Comparison of ENCODE assay signal across 8 cellular contexts in genomic region chr17:28723836-28724499, GRCh38. TPM values are rescaled to one million over a fixed set of nuclear protein-coding genes. Genes with fewer than 3 reads are reported as not detected.
DNase-seq lines count a peak whose midpoint lies in the region; ATAC-seq and TF ChIP-seq lines count a peak whose summit lies in the region.
"Not testable (repeated sequence)": the region's sequence is repeated elsewhere in the genome, so short reads cannot be mapped to it uniquely, and the experiment has no call there.
"Had no signal": no experiment of that assay in that cellular context is flagged by ENCODE, and none has a peak within 500 bp of the region (broad histone marks: within the 10 kb centered on the region; RNA-seq: fewer than 3 reads in every experiment).

No MANE protein-coding gene starts in this region.

- not testable (repeated sequence) for H2BK120ac ChIP-seq in IMR-90 (ENCODE audit: low read depth, low read length)

- H2BK15ac ChIP-seq in IMR-90 (ENCODE audit: low read depth, low read length): not testable (repeated sequence)

- H3K4me3 ChIP-seq in IMR-90 (ENCODE audit: insufficient read depth, low read depth, low read length): not testable (repeated sequence)
- peak overlapping the region; percentile 64 for H3K4me3 ChIP-seq in iPS-18a (ENCODE audit: low read length)

- H3K18ac ChIP-seq in IMR-90 (ENCODE audit: low read depth, low read length): not testable (repeated sequence)

- not testable (repeated sequence) for H3K9ac ChIP-seq in IMR-90 (ENCODE audit: low read depth, low read length); iPS-18a (ENCODE audit: low read length)

- H3K4me1 ChIP-seq in IMR-90 (ENCODE audit: control insufficient read depth, insufficient read depth, low read length) (peaks cover 14% of the 10 kb centered on the region), iPS-18a (ENCODE audit: control insufficient read depth, low read depth, low read length) (peaks cover 23% of the 10 kb centered on the region)

- ATAC-seq in IMR-90 (ENCODE audit: low read depth); activated CD8-positive, alpha-beta memory T cell treated with anti-CD3 and anti-CD28 coated beads, Interleukin-2, amount 10 ng/mL, durations not matched to agents 7 days and 5 days: not testable (repeated sequence)

- not testable (repeated sequence) for H3K56ac ChIP-seq in IMR-90 (ENCODE audit: extremely low read depth, insufficient read depth, low read length)

- CTCF ChIA-PET in Calu3 (lab: Charles Lee); IMR-90 (lab: Yijun Ruan, JAX): not testable (repeated sequence)
- CTCF ChIA-PET in RWPE1 (lab: Yijun Ruan, JAX): interaction anchor here (5.6 kb wide), 1 partner anchor 24 kb away, joined by 249 read pairs; the partner anchor contains the start of gene TRAF4
- CTCF ChIA-PET in activated CD8-positive, alpha-beta memory T cell treated with anti-CD3 and anti-CD28 coated beads, Interleukin-2, amount 10 ng/mL, durations not matched to agents 7 days and 5 days (lab: Charles Lee): interaction anchor here (1.1 to 12.9 kb wide), 6 partner anchors 23 to 393 kb away, joined by 3 to 591 read pairs (median 5); partner anchors contain the start of genes FLOT2, PHF12 and TRAF4
- CTCF ChIA-PET in MCF 10A (lab: Yijun Ruan, JAX): interaction anchor here (0.6 to 9.2 kb wide), 2 partner anchors 24 to 157 kb away, joined by 3 to 365 read pairs; partner anchors contain the start of gene TRAF4

- DNase-seq in Calu3; IMR-90; RWPE1 (ENCODE audit: low spot score); activated CD8-positive, alpha-beta memory T cell treated with anti-CD3 and anti-CD28 coated beads, Interleukin-2, amount 10 ng/mL, durations not matched to agents 7 days and 5 days; MCF 10A (ENCODE audit: unreplicated experiment); neural crest cell (ENCODE audit: low read depth, low spot score): not testable (repeated sequence)

- peaks cover 45% of the 10 kb centered on the region for H4K20me1 ChIP-seq in IMR-90 (ENCODE audit: insufficient read depth, low read length)

- peak overlapping the region; percentile 99 for H3K27ac Mint-ChIP-seq in Calu3 (ENCODE audit: unreplicated experiment)
- peak overlapping the region; percentile 85 for H3K27ac Mint-ChIP-seq in activated CD8-positive, alpha-beta memory T cell treated with anti-CD3 and anti-CD28 coated beads, Interleukin-2, amount 10 ng/mL, durations not matched to agents 7 days and 5 days
- H3K27ac Mint-ChIP-seq in MCF 10A (ENCODE audit: low read depth, unreplicated experiment): peak overlapping the region; percentile 87
- H3K27ac Mint-ChIP-seq in neural crest cell (ENCODE audit: unreplicated experiment): not testable (repeated sequence)

- peaks cover 10 to 47% of the 10 kb centered on the region in 2 experiments; a peak in 3 of 4 replicates for H3K79me1 ChIP-seq in IMR-90 (ENCODE audit: low read depth in 1 of 2, low read length in 2 of 2)

- H3K27ac ChIP-seq in IMR-90 (ENCODE audit: insufficient read depth, low read length); iPS-18a (ENCODE audit: low read length): not testable (repeated sequence)
- peak overlapping the region; percentile 99 for H3K27ac ChIP-seq in RWPE1

- H3K9me3 Mint-ChIP-seq in Calu3 (ENCODE audit: low read depth, unreplicated experiment); activated CD8-positive, alpha-beta memory T cell treated with anti-CD3 and anti-CD28 coated beads, Interleukin-2, amount 10 ng/mL, durations not matched to agents 7 days and 5 days (ENCODE audit: low read depth); MCF 10A (ENCODE audit: unreplicated experiment); neural crest cell: not testable (repeated sequence)

- intact Hi-C loops in Calu3 (cut with micrococcal nuclease; ENCODE audit: unreplicated experiment): loop anchor here (5.0 to 10.0 kb wide), 4 partner anchors 81 to 391 kb away; no protein-coding TSS in a partner anchor
- intact Hi-C loops in IMR-90 (cut with micrococcal nuclease); MCF 10A (cut with micrococcal nuclease): not testable (repeated sequence)

- H3K4me3 Mint-ChIP-seq in Calu3 (ENCODE audit: low read depth, unreplicated experiment) (peak overlapping the region; percentile 89), MCF 10A (ENCODE audit: unreplicated experiment) (peak overlapping the region; percentile 91), neural crest cell (peak overlapping the region; percentile 100)
- peak overlapping the region; percentile 79 for H3K4me3 Mint-ChIP-seq in activated CD8-positive, alpha-beta memory T cell treated with anti-CD3 and anti-CD28 coated beads, Interleukin-2, amount 10 ng/mL, durations not matched to agents 7 days and 5 days

- H3K27me3 ChIP-seq in IMR-90 (ENCODE audit: control insufficient read depth, insufficient read depth, low read length); iPS-18a (ENCODE audit: control insufficient read depth, insufficient read depth, low read length): not testable (repeated sequence)

- H3K4ac ChIP-seq in IMR-90 (ENCODE audit: low read depth, low read length): 0 out of 2 replicates have a peak overlapping the region, but pooled peaks have one; percentile 2

- not testable (repeated sequence) for H2AFZ ChIP-seq in IMR-90 (replicated peaks; ENCODE audit: low read length, poor library complexity)

- WGBS in IMR-90 (ENCODE audit: extremely low coverage in 2 of 2, insufficient read length in 1 of 2), 2 experiments: no CpG with 5 or more reads among the region's 4 CpGs

- not testable (repeated sequence) for H2AK9ac ChIP-seq in IMR-90 (replicated peaks; ENCODE audit: low read depth, low read length, poor library complexity)

- H3K4me2 ChIP-seq in IMR-90 (ENCODE audit: low read depth, low read length): not testable (repeated sequence)

- H2AK5ac ChIP-seq in IMR-90 (ENCODE audit: low read depth, low read length): not testable (repeated sequence)

- not testable (repeated sequence) for H4K8ac ChIP-seq in IMR-90 (ENCODE audit: low read depth in 2 of 2, low read length in 2 of 2)

- in situ Hi-C loops in IMR-90 (cut with MboI; ENCODE audit: low sequenced_read_pairs): not testable (repeated sequence)

- H3K23ac ChIP-seq in IMR-90 (ENCODE audit: low read depth, low read length): peak overlapping the region; percentile 70; the same call in 1 of the 2 replicates

- BruUV-seq in Calu3 (replicated peaks; lab: Mats Ljungman, UMichigan); IMR-90 (replicated peaks; lab: Mats Ljungman, UMichigan); MCF 10A (replicated peaks; lab: Mats Ljungman, UMichigan): not testable (repeated sequence)

- H3K36me3 ChIP-seq in IMR-90 (ENCODE audit: control insufficient read depth, insufficient read depth, low read length): peaks cover 36% of the 10 kb centered on the region
- H3K36me3 ChIP-seq in iPS-18a (ENCODE audit: control insufficient read depth, low read depth, low read length): peaks cover 44% of the 10 kb centered on the region

- TF ChIP-seq POLR2A in IMR-90 (IDR thresholded peaks at IDR 0.05; ENCODE audit: low read depth, low read length): not testable (repeated sequence)

- peaks cover 100% of the 10 kb centered on the region for H3K36me3 Mint-ChIP-seq in Calu3 (ENCODE audit: insufficient read depth, unreplicated experiment)
- H3K36me3 Mint-ChIP-seq in activated CD8-positive, alpha-beta memory T cell treated with anti-CD3 and anti-CD28 coated beads, Interleukin-2, amount 10 ng/mL, durations not matched to agents 7 days and 5 days: peaks cover 51% of the 10 kb centered on the region
- peaks cover 77% of the 10 kb centered on the region for H3K36me3 Mint-ChIP-seq in MCF 10A (ENCODE audit: insufficient read depth, unreplicated experiment)
- H3K36me3 Mint-ChIP-seq in neural crest cell (ENCODE audit: low read depth): peaks cover 23% of the 10 kb centered on the region

- H2BK5ac ChIP-seq in IMR-90 (ENCODE audit: low read depth, low read length, poor library complexity, severe bottlenecking): not testable (repeated sequence)

- not testable (repeated sequence) for H3K9me3 ChIP-seq in IMR-90 (ENCODE audit: control insufficient read depth, insufficient read depth, low read length); iPS-18a (ENCODE audit: control insufficient read depth, low read depth, low read length)

- H3K4me1 Mint-ChIP-seq in Calu3 (ENCODE audit: low read depth, unreplicated experiment) (peaks cover 33% of the 10 kb centered on the region), MCF 10A (ENCODE audit: insufficient read depth, unreplicated experiment) (peaks cover 26% of the 10 kb centered on the region), neural crest cell (peaks cover 81% of the 10 kb centered on the region)
- peaks cover 53% of the 10 kb centered on the region for H3K4me1 Mint-ChIP-seq in activated CD8-positive, alpha-beta memory T cell treated with anti-CD3 and anti-CD28 coated beads, Interleukin-2, amount 10 ng/mL, durations not matched to agents 7 days and 5 days

- not testable (repeated sequence) for TF ChIP-seq CTCF in Calu3 (IDR thresholded peaks at IDR 0.05; ENCODE audit: unreplicated experiment); IMR-90 (conservative IDR thresholded peaks at IDR 0.05; ENCODE audit: low read depth, low read length); RWPE1 (conservative IDR thresholded peaks at IDR 0.05; ENCODE audit: low read depth); MCF 10A (IDR thresholded peaks at IDR 0.05; ENCODE audit: unreplicated experiment); neural crest cell (conservative IDR thresholded peaks at IDR 0.05)

- 0 out of 2 replicates have a peak overlapping the region, but pooled peaks have one; percentile 13 for H3K14ac ChIP-seq in IMR-90 (replicated peaks; ENCODE audit: low read depth, low read length)

- POLR2A ChIA-PET in IMR-90 (lab: Charles Lee; ENCODE audit: unreplicated experiment): interaction anchor here (1.3 kb wide), 1 partner anchor 13 kb away, joined by 3 read pairs; no protein-coding TSS in a partner anchor
- POLR2A ChIA-PET in RWPE1 (lab: Yijun Ruan, JAX; ENCODE audit: low non-redundant PET): interaction anchor here (5.5 kb wide), 1 partner anchor 20 kb away, joined by 95 read pairs; the partner anchor contains the start of gene TRAF4
- POLR2A ChIA-PET in MCF 10A (lab: Yijun Ruan, JAX): interaction anchor here (0.6 to 18.0 kb wide), 12 partner anchors 13 to 227 kb away, joined by 3 to 1135 read pairs (median 9); partner anchors contain the start of genes BLTP2, DHRS13, FLOT2 and PHF12

- not testable (repeated sequence) for H2BK20ac ChIP-seq in IMR-90 (ENCODE audit: low read depth, low read length)

- not testable (repeated sequence) for H4K5ac ChIP-seq in IMR-90 (ENCODE audit: low read depth, low read length)

- dilution Hi-C loops in IMR-90 (cut with HindIII; ENCODE audit: low sequenced_read_pairs, unreplicated experiment): not testable (repeated sequence)

- not testable (repeated sequence) for TF ChIP-seq RAD21 in IMR-90 (IDR thresholded peaks at IDR 0.05; ENCODE audit: low read length)

- H3K27me3 Mint-ChIP-seq in Calu3 (ENCODE audit: unreplicated experiment); activated CD8-positive, alpha-beta memory T cell treated with anti-CD3 and anti-CD28 coated beads, Interleukin-2, amount 10 ng/mL, durations not matched to agents 7 days and 5 days; MCF 10A (ENCODE audit: insufficient read depth, unreplicated experiment): not testable (repeated sequence)
- H3K27me3 Mint-ChIP-seq in neural crest cell (ENCODE audit: low read depth): peaks cover 31% of the 10 kb centered on the region

- not testable (repeated sequence) for H3K9me1 ChIP-seq in IMR-90 (ENCODE audit: insufficient read depth, low read length)

- not testable (repeated sequence) for H4K91ac ChIP-seq in IMR-90 (ENCODE audit: insufficient read depth, low read depth, low read length)

RNA-seq across cellular contexts. Expression of gene TLCD1, which starts 2.1 kb away (rescaled TPM):
- total RNA-seq in Calu3 (2022) (44.9 and 49.3 TPM in 2 replicates), IMR-90 (2012; rRNA removed) (3.6 and 3.9 TPM in 2 replicates), MCF 10A (2022) (13.4 and 18.7 TPM in 2 replicates), neural crest cell (6.1 and 6.3 TPM in 2 replicates)
- 8.7 and 9.3 TPM in 2 replicates for polyA plus RNA-seq in IMR-90 (2012; rRNA removed)
- 5.9 and 14.1 TPM in 2 replicates for polyA plus RNA-seq in IMR-90 (2012; cell fraction: cytosol; rRNA removed)
- 3.7 and 5.6 TPM in 2 replicates for polyA plus RNA-seq in IMR-90 (2012; cell fraction: nucleus; rRNA removed; ENCODE audit: low replicate concordance)
- total RNA-seq in activated CD8-positive, alpha-beta memory T cell treated with anti-CD3 and anti-CD28 coated beads, Interleukin-2, amount 10 ng/mL, durations not matched to agents 7 days and 5 days: 1 to 10 TPM; 3.2 to 5.6 TPM
- total RNA-seq: ascending aorta had no signal

RNA-seq across cellular contexts. Expression of gene RPL23A, which starts 4.2 kb away (rescaled TPM):
- 1,148 and 1,217 TPM in 2 replicates for total RNA-seq in Calu3 (2022)
- 572 and 596 TPM in 2 replicates for total RNA-seq in IMR-90 (2012; rRNA removed)
- polyA plus RNA-seq in IMR-90 (2012; rRNA removed): 958 and 1,004 TPM in 2 replicates
- polyA plus RNA-seq in IMR-90 (2012; cell fraction: cytosol; rRNA removed): 180 and 421 TPM in 2 replicates
- 47.7 and 402 TPM in 2 replicates for polyA plus RNA-seq in IMR-90 (2012; cell fraction: nucleus; rRNA removed; ENCODE audit: low replicate concordance)
- total RNA-seq in activated CD8-positive, alpha-beta memory T cell treated with anti-CD3 and anti-CD28 coated beads, Interleukin-2, amount 10 ng/mL, durations not matched to agents 7 days and 5 days: 1,000 to 10,000 TPM; 1,823 to 1,960 TPM
- 1,941 and 2,110 TPM in 2 replicates for total RNA-seq in MCF 10A (2022)
- total RNA-seq in neural crest cell: 1,750 and 1,862 TPM in 2 replicates

RNA-seq across cellular contexts. Expression of gene NEK8, which starts 4.6 kb away (rescaled TPM):
- total RNA-seq in Calu3 (2022) (10.8 and 11.4 TPM in 2 replicates), IMR-90 (2012; rRNA removed) (3.1 and 5.2 TPM in 2 replicates), MCF 10A (2022) (4.5 and 8.6 TPM in 2 replicates), neural crest cell (6.2 and 6.3 TPM in 2 replicates)
- 4.1 and 4.6 TPM in 2 replicates for polyA plus RNA-seq in IMR-90 (2012; rRNA removed)
- polyA plus RNA-seq in IMR-90 (2012; cell fraction: cytosol; rRNA removed): 2.6 and 5.8 TPM in 2 replicates
- 14.0 and 18.2 TPM in 2 replicates for polyA plus RNA-seq in IMR-90 (2012; cell fraction: nucleus; rRNA removed; ENCODE audit: low replicate concordance)
- total RNA-seq in activated CD8-positive, alpha-beta memory T cell treated with anti-CD3 and anti-CD28 coated beads, Interleukin-2, amount 10 ng/mL, durations not matched to agents 7 days and 5 days: 1 to 10 TPM; 3.6 to 5.1 TPM

RNA-seq across cellular contexts. Expression of gene RAB34, which starts 6.3 kb away (rescaled TPM):
- total RNA-seq in Calu3 (2022) (34.5 and 35.3 TPM in 2 replicates), IMR-90 (2012; rRNA removed) (304 and 351 TPM in 2 replicates), MCF 10A (2022) (90.0 and 105 TPM in 2 replicates), neural crest cell (83.5 and 87.4 TPM in 2 replicates)
- polyA plus RNA-seq in IMR-90 (2012; rRNA removed): 374 and 387 TPM in 2 replicates
- 274 and 575 TPM in 2 replicates for polyA plus RNA-seq in IMR-90 (2012; cell fraction: cytosol; rRNA removed)
- 417 and 521 TPM in 2 replicates for polyA plus RNA-seq in IMR-90 (2012; cell fraction: nucleus; rRNA removed; ENCODE audit: low replicate concordance)
- total RNA-seq in activated CD8-positive, alpha-beta memory T cell treated with anti-CD3 and anti-CD28 coated beads, Interleukin-2, amount 10 ng/mL, durations not matched to agents 7 days and 5 days: 1 to 10 TPM; 5.6 to 8.3 TPM

RNA-seq across cellular contexts. Expression of gene PROCA1, which starts 12.3 kb away (rescaled TPM):
- total RNA-seq in Calu3 (2022): 4.2 and 4.3 TPM in 2 replicates
- total RNA-seq in IMR-90 (2012; rRNA removed): 0.28 and 0.36 TPM in 2 replicates
- 1.7 and 3.0 TPM in 2 replicates for polyA plus RNA-seq in IMR-90 (2012; rRNA removed)
- polyA plus RNA-seq in IMR-90 (2012; cell fraction: cytosol; rRNA removed): 1.4 and 1.6 TPM in 2 replicates
- polyA plus RNA-seq in IMR-90 (2012; cell fraction: nucleus; rRNA removed; ENCODE audit: low replicate concordance): 14.3 and 16.5 TPM in 2 replicates
- total RNA-seq in activated CD8-positive, alpha-beta memory T cell treated with anti-CD3 and anti-CD28 coated beads, Interleukin-2, amount 10 ng/mL, durations not matched to agents 7 days and 5 days: 1 to 10 TPM; 6.1 to 9.0 TPM
- total RNA-seq in MCF 10A (2022): 0.86 and 1.1 TPM in 2 replicates
- 11.7 and 12.5 TPM in 2 replicates for total RNA-seq in neural crest cell
